ENCODE assay signal across 19 cellular contexts in the genomic region with DNA sequence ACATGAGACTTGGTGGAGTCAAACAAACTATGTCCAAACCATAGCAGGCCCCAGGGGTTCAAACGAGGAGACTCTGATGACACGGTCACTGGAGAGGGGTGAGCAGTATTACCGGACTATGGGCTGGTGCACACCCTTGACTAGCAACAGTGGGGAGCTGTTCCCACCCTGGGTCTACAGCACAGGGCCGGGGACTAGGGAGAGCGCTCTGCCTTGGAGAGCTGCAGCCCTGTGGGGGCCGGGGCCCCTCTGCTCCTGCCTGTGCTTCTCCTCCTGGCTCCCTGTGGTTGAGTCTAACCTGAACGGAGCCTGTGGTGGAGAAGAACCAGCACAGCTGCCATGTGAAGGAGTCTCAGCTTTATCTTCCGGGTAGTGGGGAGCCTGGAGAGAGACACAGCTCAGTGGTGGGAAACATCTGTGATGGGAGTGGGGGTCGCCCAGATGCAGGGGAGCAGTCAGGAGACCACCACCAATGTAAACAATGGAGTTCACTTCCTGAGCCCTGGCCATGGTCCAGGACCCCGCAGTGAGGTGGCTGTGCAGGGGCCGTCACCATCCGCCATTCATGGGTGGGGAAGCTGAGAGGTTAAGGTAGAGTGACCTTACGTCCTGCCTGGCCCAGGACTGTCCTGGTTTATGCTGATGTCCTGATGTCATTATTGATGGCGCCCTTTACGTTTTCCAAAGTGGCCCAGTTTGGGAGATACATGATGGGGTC.
"Had no signal": no experiment of that assay in that cellular context is flagged by ENCODE, and none has a peak within 500 bp of the region (broad histone marks: within the 10 kb centered on the region; RNA-seq: fewer than 3 reads in every experiment).

No MANE protein-coding gene starts in this region.

- H3K27ac ChIP-seq: ascending aorta, brain microvascular endothelial cell, gastroesophageal sphincter, neural progenitor cell, psoas muscle, tibial artery had no signal

- H3K27ac Mint-ChIP-seq: activated B cell treated with CpG ODN at 0.5 μM for 24 hours; activated CD4-positive, alpha-beta T cell treated with anti-CD3 and anti-CD28 coated beads for 36 hours; activated T-helper 17 cell treated with anti-CD3 and anti-CD28 coated beads, Interleukin-2, amount 50 U/mL, for 72 hours; effector memory CD8-positive, alpha-beta T cell; neural progenitor cell had no signal

- H3K4me1 ChIP-seq: ascending aorta, neural progenitor cell, tibial artery had no signal

- ATAC-seq: activated CD4-positive, alpha-beta T cell treated with anti-CD3 and anti-CD28 coated beads for 36 hours; activated naive CD4-positive, alpha-beta T cell treated with anti-CD3 and anti-CD28 coated beads, Interleukin-2, amount 50 U/mL, for 72 hours; activated T-helper 17 cell treated with anti-CD3 and anti-CD28 coated beads, Interleukin-2, amount 50 U/mL, for 72 hours; effector memory CD8-positive, alpha-beta T cell; gastroesophageal sphincter; left cardiac atrium; psoas muscle; stimulated activated naive CD8-positive, alpha-beta T cell treated with anti-CD3 and anti-CD28 coated beads, Interleukin-15, amount 100 ng/mL, for 72 hours had no signal

- H3K4me1 Mint-ChIP-seq: activated B cell treated with CpG ODN at 0.5 μM for 24 hours; activated CD4-positive, alpha-beta T cell treated with anti-CD3 and anti-CD28 coated beads for 36 hours; activated T-helper 17 cell treated with anti-CD3 and anti-CD28 coated beads, Interleukin-2, amount 50 U/mL, for 72 hours; stimulated activated naive CD8-positive, alpha-beta T cell treated with anti-CD3 and anti-CD28 coated beads, Interleukin-15, amount 100 ng/mL, for 72 hours had no signal

- DNase-seq: activated B cell treated with CpG ODN at 0.5 μM for 24 hours; activated CD4-positive, alpha-beta T cell treated with anti-CD3 and anti-CD28 coated beads for 36 hours; activated CD4-positive, alpha-beta T cell treated with anti-CD3 and anti-CD28 coated beads, Interleukin-2, amount 50 U/mL, for 48 hours; brain microvascular endothelial cell; caudate nucleus; effector memory CD8-positive, alpha-beta T cell; hypothalamus; left cardiac atrium; mesenchymal stem cell; psoas muscle; right cardiac atrium; stimulated activated CD4-positive, alpha-beta T cell treated with anti-CD3 and anti-CD28 coated beads, Interleukin-12 subunit alpha, Interleukin-12 subunit beta, amount 100 ng/mL, for 4 hours; stimulated activated naive CD8-positive, alpha-beta T cell treated with anti-CD3 and anti-CD28 coated beads, Interleukin-15, amount 100 ng/mL, for 72 hours had no signal

- H3K9me3 ChIP-seq: ascending aorta, gastroesophageal sphincter, psoas muscle, tibial artery had no signal

- H3K27me3 ChIP-seq: ascending aorta, brain microvascular endothelial cell, gastroesophageal sphincter, neural progenitor cell, tibial artery had no signal

- H3K36me3 ChIP-seq: ascending aorta, brain microvascular endothelial cell, gastroesophageal sphincter, neural progenitor cell, tibial artery had no signal

- H3K4me3 Mint-ChIP-seq: activated B cell treated with CpG ODN at 0.5 μM for 24 hours; activated CD4-positive, alpha-beta T cell treated with anti-CD3 and anti-CD28 coated beads for 36 hours; activated T-helper 17 cell treated with anti-CD3 and anti-CD28 coated beads, Interleukin-2, amount 50 U/mL, for 72 hours; effector memory CD8-positive, alpha-beta T cell; neural progenitor cell; stimulated activated naive CD8-positive, alpha-beta T cell treated with anti-CD3 and anti-CD28 coated beads, Interleukin-15, amount 100 ng/mL, for 72 hours had no signal

- H3K9me3 Mint-ChIP-seq: activated B cell treated with CpG ODN at 0.5 μM for 24 hours; activated naive CD4-positive, alpha-beta T cell treated with anti-CD3 and anti-CD28 coated beads, Interleukin-2, amount 50 U/mL, for 72 hours; activated T-helper 17 cell treated with anti-CD3 and anti-CD28 coated beads, Interleukin-2, amount 50 U/mL, for 72 hours; effector memory CD8-positive, alpha-beta T cell; stimulated activated naive CD8-positive, alpha-beta T cell treated with anti-CD3 and anti-CD28 coated beads, Interleukin-15, amount 100 ng/mL, for 72 hours had no signal

- H3K4me3 ChIP-seq: ascending aorta, gastroesophageal sphincter, neural progenitor cell, psoas muscle, tibial artery had no signal

- H3K36me3 Mint-ChIP-seq: activated naive CD4-positive, alpha-beta T cell treated with anti-CD3 and anti-CD28 coated beads, Interleukin-2, amount 50 U/mL, for 72 hours; neural progenitor cell had no signal
